ENCODE assay signal across 10 cellular contexts in genomic region chr14:99252940-99253868, GRCh38. TPM values are rescaled to one million over a fixed set of nuclear protein-coding genes. Genes with fewer than 3 reads are reported as not detected.
DNase-seq lines count a peak whose midpoint lies in the region; ATAC-seq lines count a peak whose summit lies in the region.
"Had no signal": no experiment of that assay in that cellular context is flagged by ENCODE, and none has a peak within 500 bp of the region (broad histone marks: within the 10 kb centered on the region; RNA-seq: fewer than 3 reads in every experiment).

No MANE protein-coding gene starts in this region.

- H3K4me2 ChIP-seq in mesendoderm (ENCODE audit: low read length), result no peak overlapping the region

- H3K27ac ChIP-seq in mesendoderm (ENCODE audit: low read depth, low read length), result no peak overlapping the region
- H3K27ac ChIP-seq: C4-2B had no signal

- H3K36me3 ChIP-seq in mesendoderm (ENCODE audit: control insufficient read depth, insufficient read depth, low read length), result peaks cover 1% of the 10 kb centered on the region

- no peak overlapping the region for H4K8ac ChIP-seq in mesendoderm (ENCODE audit: low read depth, low read length)

- DNase-seq in Daoy (ENCODE audit: low read depth), result peak; percentile 71
- DNase-seq in T follicular helper cell (ENCODE audit: low read depth), result peak; percentile 50
- DNase-seq in mesendoderm, result no peak
- no peak for DNase-seq in DMS53 (lab: John Stamatoyannopoulos, UW)
- DNase-seq: foreskin fibroblast had no signal

- WGBS in mesendoderm (ENCODE audit: extremely low coverage, insufficient coverage, low lambda C conversion rate), result no CpG with 5 or more reads among the region's 25 CpGs

- H3K79me1 ChIP-seq in mesendoderm (ENCODE audit: low read length), result peaks cover 45% of the 10 kb centered on the region

- no peaks in the 10 kb centered on the region for H3K27me3 ChIP-seq in mesendoderm (ENCODE audit: insufficient read depth, low read length, poor library complexity)

- peaks cover 10% of the 10 kb centered on the region for H3K4me1 ChIP-seq in mesendoderm (ENCODE audit: control insufficient read depth, low read depth, low read length)

- H3K36me3 Mint-ChIP-seq in activated T-helper 17 cell treated with anti-CD3 and anti-CD28 coated beads, Interleukin-2, amount 50 U/mL, for 72 hours (ENCODE audit: low read depth), result peaks cover 100% of the 10 kb centered on the region

- peak overlapping the region; percentile 96 for H3K4me3 Mint-ChIP-seq in activated T-helper 17 cell treated with anti-CD3 and anti-CD28 coated beads, Interleukin-2, amount 50 U/mL, for 72 hours

- H3K79me2 ChIP-seq in mesendoderm (ENCODE audit: control insufficient read depth, insufficient read depth, low read length), result peaks cover 59% of the 10 kb centered on the region

- H4K5ac ChIP-seq in mesendoderm (ENCODE audit: low read length), result no peak overlapping the region

- H2BK15ac ChIP-seq in mesendoderm (replicated peaks; ENCODE audit: low read depth), result no peak overlapping the region

- no peaks in the 10 kb centered on the region for H3K9me3 Mint-ChIP-seq in activated T-helper 17 cell treated with anti-CD3 and anti-CD28 coated beads, Interleukin-2, amount 50 U/mL, for 72 hours

- H3K9ac ChIP-seq in mesendoderm (ENCODE audit: low read length), result no peak overlapping the region

- peak overlapping the region; percentile 92 for H3K27ac Mint-ChIP-seq in activated T-helper 17 cell treated with anti-CD3 and anti-CD28 coated beads, Interleukin-2, amount 50 U/mL, for 72 hours

- H3K18ac ChIP-seq in mesendoderm (ENCODE audit: low read length), result no peak overlapping the region

- no peak overlapping the region for H3K56ac ChIP-seq in mesendoderm (ENCODE audit: low read length)

- H2AK5ac ChIP-seq in mesendoderm (ENCODE audit: low read length), result no peak overlapping the region

- peak overlapping the region; percentile 15 for H3K23ac ChIP-seq in mesendoderm (ENCODE audit: low read length)

- no peak overlapping the region for H3K4ac ChIP-seq in mesendoderm (ENCODE audit: low read depth, low read length)

- H3K4me3 ChIP-seq in mesendoderm (ENCODE audit: low read length), result no peak overlapping the region

- H2BK120ac ChIP-seq in mesendoderm (ENCODE audit: low read depth, low read length), result no peak overlapping the region

- H3K4me1 Mint-ChIP-seq in activated T-helper 17 cell treated with anti-CD3 and anti-CD28 coated beads, Interleukin-2, amount 50 U/mL, for 72 hours, result peaks cover 65% of the 10 kb centered on the region

- H2BK5ac ChIP-seq in mesendoderm (ENCODE audit: low read length), result no peak overlapping the region

- H3K27me3 Mint-ChIP-seq in activated T-helper 17 cell treated with anti-CD3 and anti-CD28 coated beads, Interleukin-2, amount 50 U/mL, for 72 hours, result no peaks in the 10 kb centered on the region

- ATAC-seq in activated T-helper 17 cell treated with anti-CD3 and anti-CD28 coated beads, Interleukin-2, amount 50 U/mL, for 72 hours (replicated peaks), result peak; percentile 48
- ATAC-seq in HG03342 (IDR thresholded peaks at IDR 0.05; ENCODE audit: unreplicated experiment) (no peak), HG02981 (IDR thresholded peaks at IDR 0.05; ENCODE audit: unreplicated experiment) (no peak), HG03457 (IDR thresholded peaks at IDR 0.05; ENCODE audit: unreplicated experiment) (no peak)

RNA-seq across cellular contexts. Expression of gene BCL11B, which starts 18.8 kb away (rescaled TPM):
- 2.9 and 4.4 TPM in 2 replicates for total RNA-seq in Daoy (2014; rRNA removed; shearing (Covaris generic))
- total RNA-seq in activated T-helper 17 cell treated with anti-CD3 and anti-CD28 coated beads, Interleukin-2, amount 50 U/mL, for 72 hours, result 10 to 100 TPM; 51.4 to 52.9 TPM
- 2.8 TPM for polyA plus RNA-seq in mesendoderm (2013, experiment 1 of 2)
- 2.5 TPM for polyA plus RNA-seq in mesendoderm (2013, experiment 2 of 2)

Comparison
In these comparisons a context has a peak if more than half of its experiments do, and no peak if none do; other contexts are left out.
1. DNase-seq: peak in Daoy (single experiment) and T follicular helper cell (single experiment); none in mesendoderm (single experiment) and DMS53 (single experiment).